ENCODE assay signal across 16 cellular contexts in genomic region chr4:61922766-61923165, GRCh38.
"Had no signal": no experiment of that assay in that cellular context is flagged by ENCODE, and none has a peak within 500 bp of the region (broad histone marks: within the 10 kb centered on the region; RNA-seq: fewer than 3 reads in every experiment).

No MANE protein-coding gene starts in this region.

- H3K36me3 Mint-ChIP-seq: stimulated activated memory B cell treated with anti-CD40 and anti-IgM and Interleukin-4, amounts not matched to agents 10 μg/mL and 1 μg/mL and 100 μg/mL, for 72 hours had no signal

- H3K9me3 Mint-ChIP-seq: endodermal cell, nephron had no signal

- H3K4me3 Mint-ChIP-seq: activated CD4-positive, alpha-beta T cell treated with anti-CD3 and anti-CD28 coated beads, Interleukin-2, amount 10 ng/mL, durations not matched to agents 24 days and 14 days; activated CD8-positive, alpha-beta T cell treated with anti-CD3 and anti-CD28 coated beads for 36 hours; endodermal cell; nephron; stimulated activated memory B cell treated with anti-CD40 and anti-IgM and Interleukin-4, amounts not matched to agents 10 μg/mL and 1 μg/mL and 100 μg/mL, for 72 hours had no signal

- H3K4me3 ChIP-seq: body of pancreas, right lobe of liver had no signal

- H3K27me3 ChIP-seq: body of pancreas had no signal

- H3K27ac Mint-ChIP-seq: activated CD4-positive, alpha-beta T cell treated with anti-CD3 and anti-CD28 coated beads, Interleukin-2, amount 10 ng/mL, durations not matched to agents 24 days and 14 days; activated CD8-positive, alpha-beta T cell treated with anti-CD3 and anti-CD28 coated beads for 36 hours; activated T-helper 2 cell treated with anti-CD3 and anti-CD28 coated beads, Interferon-gamma antibody, Interleukin-2, Interleukin-4, amounts not matched to agents 10 μg/mL and 5 μg/mL and 100 μg/mL, durations not matched to agents 14 hours and 24 hours and 36 hours; endodermal cell; nephron; stimulated activated memory B cell treated with anti-CD40 and anti-IgM and Interleukin-4, amounts not matched to agents 10 μg/mL and 1 μg/mL and 100 μg/mL, for 72 hours had no signal

- H3K4me1 Mint-ChIP-seq: activated CD4-positive, alpha-beta T cell treated with anti-CD3 and anti-CD28 coated beads, Interleukin-2, amount 10 ng/mL, durations not matched to agents 24 days and 14 days; stimulated activated memory B cell treated with anti-CD40 and anti-IgM and Interleukin-4, amounts not matched to agents 10 μg/mL and 1 μg/mL and 100 μg/mL, for 72 hours had no signal

- H3K36me3 ChIP-seq: right lobe of liver had no signal

- ATAC-seq: activated CD8-positive, alpha-beta T cell treated with anti-CD3 and anti-CD28 coated beads for 36 hours; body of pancreas; right lobe of liver; stimulated activated memory B cell treated with anti-CD40 and anti-IgM and Interleukin-4, amounts not matched to agents 10 μg/mL and 1 μg/mL and 100 μg/mL, for 72 hours had no signal

- H3K9me3 ChIP-seq: body of pancreas, right lobe of liver had no signal

- H3K4me1 ChIP-seq: parathyroid adenoma, right lobe of liver had no signal

- H3K27me3 Mint-ChIP-seq: activated CD4-positive, alpha-beta T cell treated with anti-CD3 and anti-CD28 coated beads, Interleukin-2, amount 10 ng/mL, durations not matched to agents 24 days and 14 days; activated CD8-positive, alpha-beta T cell treated with anti-CD3 and anti-CD28 coated beads for 36 hours; stimulated activated memory B cell treated with anti-CD40 and anti-IgM and Interleukin-4, amounts not matched to agents 10 μg/mL and 1 μg/mL and 100 μg/mL, for 72 hours had no signal

- DNase-seq: activated CD4-positive, alpha-beta T cell treated with anti-CD3 and anti-CD28 coated beads, Interleukin-2, amount 10 ng/mL, durations not matched to agents 24 days and 14 days; activated CD8-positive, alpha-beta T cell treated with anti-CD3 and anti-CD28 coated beads for 36 hours; activated naive CD4-positive, alpha-beta T cell treated with Interleukin-2 at 50 U/mL for 16 hours; activated T-cell treated with anti-CD3 and anti-CD28 coated beads, Interleukin-2, amount 50 U/mL, for 1 hour; body of pancreas; central memory CD4-positive, alpha-beta T cell; endodermal cell; foreskin melanocyte; kidney; right lobe of liver; stimulated activated CD4-positive, alpha-beta T cell treated with anti-CD3 and anti-CD28 coated beads, Interleukin-4, amount 100 ng/mL, for 4 hours; T1000 had no signal
